Comparison of ENCODE assay signal across 33 cellular contexts in the genomic region with DNA sequence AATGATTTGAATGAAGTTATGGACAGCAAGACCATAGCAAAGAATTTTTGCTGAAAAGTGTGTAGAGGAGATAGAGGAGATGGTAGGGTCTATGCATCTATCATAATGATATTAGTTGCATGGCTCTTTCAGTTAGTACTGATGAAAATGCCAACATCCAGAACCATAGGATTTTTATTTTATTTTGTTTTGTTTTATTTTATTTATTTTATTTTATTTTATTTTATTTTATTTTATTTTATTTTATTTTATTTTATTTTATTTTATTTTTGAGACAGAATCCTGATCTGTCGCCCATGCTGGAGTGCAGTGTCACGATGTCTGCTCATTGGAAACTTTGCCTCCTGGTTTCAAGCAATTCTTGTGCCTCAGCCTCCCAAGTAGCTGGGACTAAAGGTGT.
"Had no signal": no experiment of that assay in that cellular context is flagged by ENCODE, and none has a peak within 500 bp of the region (broad histone marks: within the 10 kb centered on the region; RNA-seq: fewer than 3 reads in every experiment).

No MANE protein-coding gene starts in this region.

- DNase-seq: Karpas-422, Kasumi-1, MG63, MM.1S, MV-4-11, NCI-H1048, NCI-H1092, NCI-H1092 treated with DMSO at 0.1 percent for 48 hours, NCI-H1105, NCI-H1105 treated with DMSO at 0.1 percent for 48 hours, NCI-H1417, NCI-H1417 treated with DMSO at 0.1 percent for 48 hours, NCI-H1436, NCI-H1436 treated with DMSO at 0.1 percent for 48 hours, NCI-H146, NCI-H1694, NCI-H1694 treated with DMSO at 0.1 percent for 48 hours, NCI-H187, NCI-H187 treated with DMSO at 0.1 percent for 48 hours, NCI-H1930, NCI-H2029, NCI-H2029 treated with DMSO at 0.1 percent for 48 hours, NCI-H2081, NCI-H2081 treated with DMSO at 0.1 percent for 48 hours, NCI-H2107, NCI-H2171, NCI-H2171 treated with DMSO at 0.1 percent for 48 hours, NCI-H2227 treated with DMSO at 0.1 percent for 48 hours, NCI-H226, NCI-H345, NCI-H446, NCI-H446 treated with DMSO at 0.1 percent for 48 hours, NCI-H510A had no signal
